ENCODE assay signal across 16 cellular contexts in the genomic region with DNA sequence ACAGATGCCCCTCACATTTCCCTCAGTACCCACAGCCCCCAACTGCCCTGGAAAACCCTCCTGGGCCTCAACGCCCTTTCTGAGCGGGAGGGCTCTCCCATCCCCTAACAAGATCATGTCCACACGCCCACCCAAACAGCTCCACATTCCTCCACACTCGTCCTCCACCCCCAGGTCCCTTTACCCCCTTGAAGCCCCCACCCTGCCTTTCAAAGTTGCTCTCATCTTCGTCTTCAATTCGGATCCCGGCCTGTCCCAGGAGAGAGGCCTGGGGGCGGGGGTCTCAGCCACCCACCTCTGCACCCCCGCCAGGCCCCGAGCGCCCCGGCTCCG. TPM values are rescaled to one million over a fixed set of nuclear protein-coding genes. Genes with fewer than 3 reads are reported as not detected.
DNase-seq lines count a peak whose midpoint lies in the region; ATAC-seq, FAIRE-seq and TF ChIP-seq lines count a peak whose summit lies in the region.
"Had no signal": no experiment of that assay in that cellular context is flagged by ENCODE, and none has a peak within 500 bp of the region (broad histone marks: within the 10 kb centered on the region; RNA-seq: fewer than 3 reads in every experiment).

No MANE protein-coding gene starts in this region.

- H3K14ac ChIP-seq in H1 (ENCODE audit: insufficient read length), result no peak overlapping the region

- H3K23me2 ChIP-seq in H1 (ENCODE audit: low read depth, low read length), result peaks cover 4% of the 10 kb centered on the region; the same call in 1 of the 2 replicates

- H2BK120ac ChIP-seq in H1 (replicated peaks; ENCODE audit: low read depth, low read length), result no peak overlapping the region

- H3K56ac ChIP-seq in H1 (replicated peaks; ENCODE audit: insufficient read length, low read depth, low read length), result no peak overlapping the region

- no peak for TF ChIP-seq RAD21 in H1 (IDR thresholded peaks at IDR 0.05 in 1 of 2, conservative IDR thresholded peaks at IDR 0.05 in 1 of 2; ENCODE audit: low read depth in 2 of 2, low read length in 2 of 2)

- TF ChIP-seq EP300 in H1 (IDR thresholded peaks at IDR 0.05; ENCODE audit: borderline replicate concordance in 1 of 2, low read depth in 2 of 2, low read length in 2 of 2) (no peak), tibial nerve (IDR thresholded peaks at IDR 0.05) (no peak)

- no peak overlapping the region for H2BK12ac ChIP-seq in H1 (ENCODE audit: low read depth, low read length)

- no peak overlapping the region for H2BK20ac ChIP-seq in H1 (ENCODE audit: low read length)

- peak overlapping the region; percentile 97 for H3K27ac ChIP-seq in Panc1 (ENCODE audit: low read length)
- H3K27ac ChIP-seq in H1 (ENCODE audit: low read depth, low read length), result no peak overlapping the region
- H3K27ac ChIP-seq in tibial nerve, result peak overlapping the region in 3 of 4 donors; percentile 19 to 65 (median 61)

- FAIRE-seq in H1 (lab: Jason Lieb, UNC) (no peak), HTR-8/SVneo (lab: Jason Lieb, UNC) (no peak)

- ATAC-seq in Panc1 (no peak), HG03039 (IDR thresholded peaks at IDR 0.05; ENCODE audit: unreplicated experiment) (no peak)
- no peak for ATAC-seq in naive thymus-derived CD8-positive, alpha-beta T cell
- ATAC-seq in stimulated activated naive CD8-positive, alpha-beta T cell treated with anti-CD3 and anti-CD28 coated beads, Interleukin-15, Interleukin-2, amounts not matched to agents 100 U/mL and 50 U/mL, for 24 hours, result no peak
- ATAC-seq: activated CD8-positive, alpha-beta T cell treated with anti-CD3 and anti-CD28 coated beads for 36 hours; left lung had no signal

- H3K4me1 ChIP-seq in Panc1 (ENCODE audit: control insufficient read depth, insufficient read depth, low read length) (peaks cover 94% of the 10 kb centered on the region), H1 (replicated peaks in 1 of 4; ENCODE audit: control insufficient read depth in 3 of 4, insufficient read depth in 4 of 4, low read length in 3 of 4) (peaks cover 0 to 8% (median 4%) of the 10 kb centered on the region in 4 experiments; a peak in 5 of 7 replicates), tibial nerve (peaks cover 0 to 35% (median 14%) of the 10 kb centered on the region in 4 donors)
- H3K4me1 ChIP-seq: parathyroid adenoma had no signal

- no peak overlapping the region for H3K18ac ChIP-seq in H1 (ENCODE audit: extremely low read depth, low read length)

- intact Hi-C loops in Panc1 (cut with micrococcal nuclease; ENCODE audit: unreplicated experiment), result no loop called here

- CTCF ChIA-PET in Panc1 (lab: Charles Lee), result interaction anchor here (0.7 kb wide), 2 partner anchors 15 to 20 kb away, joined by 3 read pairs; no protein-coding TSS in a partner anchor
- CTCF ChIA-PET in H1 (lab: Charles Lee; ENCODE audit: partially characterized antibody), result interaction anchor here (0.7 to 3.4 kb wide), 14 partner anchors 11 to 189 kb away, joined by 3 to 14 read pairs (median 3); a partner anchor contains a TSS

- 11% methylated on average over 6 of the region's 13 CpGs; no CpG with 5 or more reads in 1 of the 2 experiments for WGBS in H1 (ENCODE audit: extremely low coverage in 1 of 2, insufficient coverage in 1 of 2, insufficient read length in 1 of 2, insufficient replicate concordance in 2 of 2, low coverage in 1 of 2, low lambda C conversion rate in 2 of 2, missing lambda C conversion rate in 1 of 2), 2 experiments
- 18 to 33% methylated on average over 10 to 13 of the region's 13 CpGs for WGBS in tibial nerve, 2 donors

- peaks cover 0 to 3% (median 0%) of the 10 kb centered on the region in 3 donors for H3K36me3 Mint-ChIP-seq in naive thymus-derived CD8-positive, alpha-beta T cell

- no peaks in the 10 kb centered on the region for H3K9me3 Mint-ChIP-seq in naive thymus-derived CD8-positive, alpha-beta T cell
- H3K9me3 Mint-ChIP-seq: activated CD8-positive, alpha-beta T cell treated with anti-CD3 and anti-CD28 coated beads for 36 hours; stimulated activated naive CD8-positive, alpha-beta T cell treated with anti-CD3 and anti-CD28 coated beads, Interleukin-15, Interleukin-2, amounts not matched to agents 100 ng/mL and 50 ng/mL, for 24 hours had no signal

- no peak overlapping the region for H4K8ac ChIP-seq in H1 (ENCODE audit: extremely low read depth, insufficient read depth, low read length)

- POLR2A ChIA-PET in Panc1 (lab: Charles Lee) (no interaction called here), H1 (lab: Charles Lee; ENCODE audit: partially characterized antibody) (interaction anchor here (1.8 kb wide), 1 partner anchor 50 kb away, joined by 4 read pairs; no protein-coding TSS in a partner anchor)
- POLR2A ChIA-PET in naive thymus-derived CD8-positive, alpha-beta T cell (lab: Charles Lee), result interaction anchor here (0.6 kb wide), 1 partner anchor 22 kb away, joined by 3 read pairs; no protein-coding TSS in a partner anchor

- H4K91ac ChIP-seq in H1 (replicated peaks; ENCODE audit: insufficient read length, low read length), result no peak overlapping the region

- H3K27me3 Mint-ChIP-seq in naive thymus-derived CD8-positive, alpha-beta T cell, result peaks cover 9 to 30% (median 22%) of the 10 kb centered on the region in 5 donors

- H2BK15ac ChIP-seq in H1 (ENCODE audit: low read length), result no peak overlapping the region

- no peak overlapping the region for H2AFZ ChIP-seq in H1 (ENCODE audit: low read length)

- DNase-seq in Panc1 (ENCODE audit: low read depth, low spot score) (no peak), H1 (ENCODE audit: low read depth in 1 of 2, low spot score in 2 of 2) (no peak), tibial nerve (ENCODE audit: low spot score in 2 of 2) (no peak), HTR-8/SVneo (ENCODE audit: insufficient read length, low spot score) (no peak)
- DNase-seq in naive thymus-derived CD8-positive, alpha-beta T cell, result peak in 1 of 10 donors; percentile 31
- no peak for DNase-seq in stimulated activated naive CD8-positive, alpha-beta T cell treated with anti-CD3 and anti-CD28 coated beads, Interleukin-15, Interleukin-2, amounts not matched to agents 100 U/mL and 50 U/mL, for 24 hours
- DNase-seq: activated CD8-positive, alpha-beta T cell treated with anti-CD3 and anti-CD28 coated beads for 36 hours; activated gamma-delta T cell; Calu3; left lung; NCI-H2171 treated with DMSO at 0.1 percent for 48 hours; stimulated activated CD4-positive, alpha-beta T cell treated with anti-CD3 and anti-CD28 coated beads, Interleukin-4, amount 100 ng/mL, for 4 hours had no signal

- no peaks in the 10 kb centered on the region for H3K79me1 ChIP-seq in H1 (ENCODE audit: low read depth, low read length)

- no peak overlapping the region for H2AK5ac ChIP-seq in H1 (ENCODE audit: low read depth, low read length)

- H3K9me3 ChIP-seq in Panc1 (ENCODE audit: control insufficient read depth, insufficient read depth, low read depth, low read length) (no peaks in the 10 kb centered on the region), H1 (ENCODE audit: insufficient read depth in 2 of 2, low read depth in 1 of 2, low read length in 1 of 2) (no peaks in the 10 kb centered on the region), tibial nerve (no peaks in the 10 kb centered on the region)
- H3K9me3 ChIP-seq: left lung had no signal

- peak overlapping the region in 6 of 10 donors; percentile 34 to 65 (median 46) for H3K4me3 Mint-ChIP-seq in naive thymus-derived CD8-positive, alpha-beta T cell
- H3K4me3 Mint-ChIP-seq: activated CD8-positive, alpha-beta T cell treated with anti-CD3 and anti-CD28 coated beads for 36 hours; stimulated activated naive CD8-positive, alpha-beta T cell treated with anti-CD3 and anti-CD28 coated beads, Interleukin-15, Interleukin-2, amounts not matched to agents 100 ng/mL and 50 ng/mL, for 24 hours had no signal

- H3K9ac ChIP-seq in H1 (replicated peaks in 1 of 4; ENCODE audit: extremely low read depth in 1 of 4, low read depth in 3 of 4, low read length in 3 of 4), result no peak overlapping the region
- H3K9ac ChIP-seq: parathyroid adenoma had no signal

- H3K27me3 ChIP-seq in Panc1 (ENCODE audit: control insufficient read depth, insufficient read depth, low read length) (no peaks in the 10 kb centered on the region), H1 (replicated peaks in 1 of 4; ENCODE audit: control insufficient read depth in 3 of 4, extremely low read depth in 1 of 4, insufficient read depth in 3 of 4, low read length in 3 of 4) (peaks cover 99 to 100% (median 100%) of the 10 kb centered on the region in 4 experiments), tibial nerve (peaks cover 0 to 98% of the 10 kb centered on the region in 2 donors)

- H3K4me3 ChIP-seq in Panc1 (ENCODE audit: low read depth in 2 of 2, low read length in 2 of 2) (peak overlapping the region; percentile 16 to 36; a peak in 3 of 4 replicates), H1 (ENCODE audit: extremely low read depth in 1 of 4, insufficient read depth in 2 of 4, low read depth in 3 of 4, low read length in 4 of 4) (no peak overlapping the region), tibial nerve (peak overlapping the region in 3 of 4 donors; percentile 31 to 49 (median 32))
- H3K4me3 ChIP-seq: left lung had no signal

- in situ Hi-C loops in Panc1 (cut with HindIII; ENCODE audit: low pct_unique_long_range_greater_than_20kb, low sequenced_read_pairs), result no loop called here

- H3K36me3 ChIP-seq in Panc1 (ENCODE audit: control insufficient read depth, insufficient read depth, low read length) (peaks cover 4% of the 10 kb centered on the region; the same call in 1 of the 2 replicates), H1 (ENCODE audit: control insufficient read depth in 2 of 4, insufficient read depth in 4 of 4, low read length in 3 of 4) (peaks cover 0 to 5% (median 0%) of the 10 kb centered on the region in 4 experiments; a peak in 1 of 8 replicates), tibial nerve (no peaks in the 10 kb centered on the region)
- H3K36me3 ChIP-seq: left lung had no signal

- BruUV-seq in Panc1 (replicated peaks; lab: Mats Ljungman, UMichigan), result no TSS peak

- H4K20me1 ChIP-seq in H1 (replicated peaks in 1 of 2; ENCODE audit: control insufficient read depth in 1 of 2, insufficient read depth in 2 of 2, low read length in 2 of 2), result peaks cover 2 to 35% of the 10 kb centered on the region in 2 experiments

- TF ChIP-seq CTCF in Panc1 (IDR thresholded peaks at IDR 0.05) (no peak), H1 (IDR thresholded peaks at IDR 0.05; ENCODE audit: control extremely low read depth in 1 of 3, insufficient read depth in 1 of 3, low read depth in 1 of 3, low read length in 3 of 3) (no peak), tibial nerve (IDR thresholded peaks at IDR 0.05) (no peak)

- no peaks in the 10 kb centered on the region for H3K79me2 ChIP-seq in H1 (ENCODE audit: control insufficient read depth in 1 of 2, insufficient read depth in 2 of 2, low read length in 2 of 2)
- H3K79me2 ChIP-seq: parathyroid adenoma had no signal

- no peak overlapping the region for H3K4ac ChIP-seq in H1 (replicated peaks; ENCODE audit: insufficient read length, low read depth, low read length)

- no peak for TF ChIP-seq POLR2A in H1 (IDR thresholded peaks at IDR 0.05; ENCODE audit: control extremely low read depth in 1 of 2, low read depth in 2 of 2, low read length in 2 of 2)
- no peak for TF ChIP-seq POLR2A in tibial nerve (IDR thresholded peaks at IDR 0.05)

- no peak overlapping the region for H3K23ac ChIP-seq in H1 (ENCODE audit: insufficient read length)

- peaks cover 1 to 31% (median 11%) of the 10 kb centered on the region in 4 donors for H3K4me1 Mint-ChIP-seq in naive thymus-derived CD8-positive, alpha-beta T cell

- H3K27ac Mint-ChIP-seq in naive thymus-derived CD8-positive, alpha-beta T cell, result no peak overlapping the region
- H3K27ac Mint-ChIP-seq: activated CD8-positive, alpha-beta T cell treated with anti-CD3 and anti-CD28 coated beads for 36 hours; stimulated activated naive CD8-positive, alpha-beta T cell treated with anti-CD3 and anti-CD28 coated beads, Interleukin-15, Interleukin-2, amounts not matched to agents 100 ng/mL and 50 ng/mL, for 24 hours had no signal

- H4K5ac ChIP-seq in H1 (ENCODE audit: insufficient read length, low read depth, low read length), result no peak overlapping the region

- no peak overlapping the region for H2BK5ac ChIP-seq in H1 (ENCODE audit: low read depth, low read length)

- no peak overlapping the region; a peak in 1 of 4 replicates for H3K4me2 ChIP-seq in H1 (ENCODE audit: insufficient read depth in 1 of 2, low read depth in 2 of 2, low read length in 2 of 2)

RNA-seq across cellular contexts. Expression of a gene that starts 14.3 kb away (rescaled TPM):
- total RNA-seq in Panc1 (2021; ENCODE audit: unreplicated experiment), result 27.9 TPM
- 19.4 TPM for polyA plus RNA-seq in Panc1 (2012; ENCODE audit: insufficient read length)
- total RNA-seq in H1 (2021; fragmentation: NEBNext Ultra II Directional; extraction: Animal tissue kit (Norgen Biotek cat#: 25700)), result not detected in 2 replicates
- polyA plus RNA-seq in H1 (2011; rRNA removed), result not detected in 2 replicates
- polyA plus RNA-seq in H1 (2011; cell fraction: cytosol; rRNA removed), result not detected
- polyA plus RNA-seq in H1 (2011; cell fraction: nucleus; rRNA removed), result not detected
- not detected in 4 replicates for polyA plus RNA-seq in H1 (2012, experiment 1 of 2)
- polyA plus RNA-seq in H1 (2012, experiment 2 of 2), result not detected
- polyA plus RNA-seq in H1 (2013, experiment 1 of 2), result not detected
- not detected for polyA plus RNA-seq in H1 (2013, experiment 2 of 2)
- polyA minus RNA-seq in H1 (2011; rRNA and poly(A)+ RNA removed), result not detected in 2 replicates
- polyA minus RNA-seq in H1 (2011; cell fraction: cytosol; rRNA and poly(A)+ RNA removed), result not detected
- not detected for polyA minus RNA-seq in H1 (2011; cell fraction: nucleus; rRNA and poly(A)+ RNA removed)
- 1 to 10 TPM; 1.8 to 2.3 TPM for total RNA-seq in naive thymus-derived CD8-positive, alpha-beta T cell
- polyA plus RNA-seq in naive thymus-derived CD8-positive, alpha-beta T cell, result under 1 TPM in 2 of 3 donors, not detected in 1; 0.06 TPM
- total RNA-seq in tibial nerve, result 1 to 10 TPM; 1.2 to 3.5 (median 2.0) TPM

RNA-seq across cellular contexts. Expression of a gene that starts 18.9 kb away (rescaled TPM):
- total RNA-seq in Panc1 (2021; ENCODE audit: unreplicated experiment), result 70.1 TPM
- polyA plus RNA-seq in Panc1 (2012; ENCODE audit: insufficient read length), result 66.6 TPM
- not detected in 2 replicates for total RNA-seq in H1 (2021; fragmentation: NEBNext Ultra II Directional; extraction: Animal tissue kit (Norgen Biotek cat#: 25700))
- not detected in 2 replicates for polyA plus RNA-seq in H1 (2011; rRNA removed)
- polyA plus RNA-seq in H1 (2011; cell fraction: cytosol; rRNA removed), result not detected
- polyA plus RNA-seq in H1 (2011; cell fraction: nucleus; rRNA removed), result not detected
- not detected in 4 replicates for polyA plus RNA-seq in H1 (2012, experiment 1 of 2)
- not detected for polyA plus RNA-seq in H1 (2012, experiment 2 of 2)
- polyA plus RNA-seq in H1 (2013, experiment 1 of 2), result not detected
- not detected for polyA plus RNA-seq in H1 (2013, experiment 2 of 2)
- polyA minus RNA-seq in H1 (2011; rRNA and poly(A)+ RNA removed), result not detected in 2 replicates
- not detected for polyA minus RNA-seq in H1 (2011; cell fraction: cytosol; rRNA and poly(A)+ RNA removed)
- 0.90 TPM for polyA minus RNA-seq in H1 (2011; cell fraction: nucleus; rRNA and poly(A)+ RNA removed)
- total RNA-seq in naive thymus-derived CD8-positive, alpha-beta T cell, result 10 to 100 TPM; 31.9 to 32.4 TPM
- 10 to 100 TPM in 1 of 3 donors, 1 to 10 TPM in 2; 7.6 to 16.4 (median 8.2) TPM for polyA plus RNA-seq in naive thymus-derived CD8-positive, alpha-beta T cell
- total RNA-seq in tibial nerve, result 10 to 100 TPM in 3 of 4 donors, 1 to 10 TPM in 1; 6.9 to 29.3 (median 19.2) TPM

RNA-seq across cellular contexts. Expression of a gene that starts 26.2 kb away (rescaled TPM):
- total RNA-seq in Panc1 (2021; ENCODE audit: unreplicated experiment) (127 TPM), tibial nerve (10 to 100 TPM in 2 of 4 donors, 1 to 10 TPM in 2; 3.7 to 14.1 (median 9.4) TPM)
- 113 TPM for polyA plus RNA-seq in Panc1 (2012; ENCODE audit: insufficient read length)
- not detected in 2 replicates for total RNA-seq in H1 (2021; fragmentation: NEBNext Ultra II Directional; extraction: Animal tissue kit (Norgen Biotek cat#: 25700))
- polyA plus RNA-seq in H1 (2011; rRNA removed), result not detected in 2 replicates
- not detected for polyA plus RNA-seq in H1 (2011; cell fraction: cytosol; rRNA removed)
- polyA plus RNA-seq in H1 (2011; cell fraction: nucleus; rRNA removed), result not detected
- 0.28 TPM in 1 of 4 replicates, not detected in the others for polyA plus RNA-seq in H1 (2012, experiment 1 of 2)
- polyA plus RNA-seq in H1 (2012, experiment 2 of 2), result not detected
- not detected for polyA plus RNA-seq in H1 (2013, experiment 1 of 2)
- not detected for polyA plus RNA-seq in H1 (2013, experiment 2 of 2)
- polyA minus RNA-seq in H1 (2011; rRNA and poly(A)+ RNA removed), result 0.19 TPM in 1 of 2 replicates, not detected in the other
- not detected for polyA minus RNA-seq in H1 (2011; cell fraction: cytosol; rRNA and poly(A)+ RNA removed)
- 1.00 TPM for polyA minus RNA-seq in H1 (2011; cell fraction: nucleus; rRNA and poly(A)+ RNA removed)
- total RNA-seq in naive thymus-derived CD8-positive, alpha-beta T cell, result 1 to 10 TPM; 7.2 to 8.1 TPM
- polyA plus RNA-seq in naive thymus-derived CD8-positive, alpha-beta T cell, result under 1 TPM in 1 of 3 donors, not detected in 2; 0.19 TPM

RNA-seq across cellular contexts. Expression of a gene that starts 29.7 kb away (rescaled TPM):
- total RNA-seq in Panc1 (2021; ENCODE audit: unreplicated experiment) (67.2 TPM), tibial nerve (1 to 10 TPM in 2 of 4 donors, not detected in 2; 1.6 to 1.8 TPM)
- 64.4 TPM for polyA plus RNA-seq in Panc1 (2012; ENCODE audit: insufficient read length)
- not detected in 2 replicates for total RNA-seq in H1 (2021; fragmentation: NEBNext Ultra II Directional; extraction: Animal tissue kit (Norgen Biotek cat#: 25700))
- polyA plus RNA-seq in H1 (2011; rRNA removed), result not detected in 2 replicates
- not detected for polyA plus RNA-seq in H1 (2011; cell fraction: cytosol; rRNA removed)
- polyA plus RNA-seq in H1 (2011; cell fraction: nucleus; rRNA removed), result not detected
- not detected in 4 replicates for polyA plus RNA-seq in H1 (2012, experiment 1 of 2)
- polyA plus RNA-seq in H1 (2012, experiment 2 of 2), result not detected
- not detected for polyA plus RNA-seq in H1 (2013, experiment 1 of 2)
- not detected for polyA plus RNA-seq in H1 (2013, experiment 2 of 2)
- 0.07 TPM in 1 of 2 replicates, not detected in the other for polyA minus RNA-seq in H1 (2011; rRNA and poly(A)+ RNA removed)
- polyA minus RNA-seq in H1 (2011; cell fraction: cytosol; rRNA and poly(A)+ RNA removed), result not detected
- polyA minus RNA-seq in H1 (2011; cell fraction: nucleus; rRNA and poly(A)+ RNA removed), result not detected
- total RNA-seq in naive thymus-derived CD8-positive, alpha-beta T cell, result not detected
- polyA plus RNA-seq in naive thymus-derived CD8-positive, alpha-beta T cell, result not detected
- total RNA-seq: activated CD8-positive, alpha-beta T cell treated with anti-CD3 and anti-CD28 coated beads for 36 hours had no signal

RNA-seq across cellular contexts. Expression of a gene that starts 33.0 kb away (rescaled TPM):
- total RNA-seq in Panc1 (2021; ENCODE audit: unreplicated experiment) (not detected), tibial nerve (not detected)
- not detected for polyA plus RNA-seq in Panc1 (2012; ENCODE audit: insufficient read length)
- total RNA-seq in H1 (2021; fragmentation: NEBNext Ultra II Directional; extraction: Animal tissue kit (Norgen Biotek cat#: 25700)), result not detected in 2 replicates
- polyA plus RNA-seq in H1 (2011; rRNA removed), result not detected in 2 replicates
- not detected for polyA plus RNA-seq in H1 (2011; cell fraction: cytosol; rRNA removed)
- not detected for polyA plus RNA-seq in H1 (2011; cell fraction: nucleus; rRNA removed)
- 0.10 TPM in 1 of 4 replicates, not detected in the others for polyA plus RNA-seq in H1 (2012, experiment 1 of 2)
- 0.08 TPM for polyA plus RNA-seq in H1 (2012, experiment 2 of 2)
- 0.06 TPM for polyA plus RNA-seq in H1 (2013, experiment 1 of 2)
- 0.09 TPM for polyA plus RNA-seq in H1 (2013, experiment 2 of 2)
- not detected in 2 replicates for polyA minus RNA-seq in H1 (2011; rRNA and poly(A)+ RNA removed)
- not detected for polyA minus RNA-seq in H1 (2011; cell fraction: cytosol; rRNA and poly(A)+ RNA removed)
- polyA minus RNA-seq in H1 (2011; cell fraction: nucleus; rRNA and poly(A)+ RNA removed), result not detected
- not detected for total RNA-seq in naive thymus-derived CD8-positive, alpha-beta T cell
- polyA plus RNA-seq in naive thymus-derived CD8-positive, alpha-beta T cell, result not detected
- total RNA-seq: activated CD8-positive, alpha-beta T cell treated with anti-CD3 and anti-CD28 coated beads for 36 hours; Calu3; left lung; T-helper 2 cell treated with Interferon-gamma antibody and Interleukin-4, amounts not matched to agents 100 ng/mL and 5 ng/mL, for 36 hours had no signal

Comparison
In these comparisons a context has a peak if more than half of its experiments do, and no peak if none do; other contexts are left out.
1. H3K4me3 ChIP-seq: peak in Panc1 (2 of 2) and tibial nerve (3 of 4); none in H1 (0 of 4).